In the genomic region with DNA sequence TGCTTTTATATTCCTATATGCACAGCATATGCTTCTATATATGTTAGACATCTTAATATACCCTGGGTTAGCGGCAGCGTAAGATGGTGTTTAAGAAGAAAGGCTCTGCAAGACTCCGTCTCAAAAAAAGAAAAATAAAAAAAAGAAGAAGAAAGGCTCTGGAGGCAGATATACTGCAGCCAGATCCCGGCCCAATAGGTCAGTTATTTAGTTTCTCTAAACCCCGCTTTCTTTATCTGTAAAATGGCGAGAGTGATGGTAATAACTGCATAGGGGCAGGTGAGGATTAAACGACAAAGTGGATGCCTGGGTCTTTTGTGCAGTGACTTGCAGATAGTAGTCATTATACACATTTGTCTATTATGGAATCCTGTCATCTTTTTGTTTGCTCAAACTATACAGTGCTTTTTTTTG, we compare ENCODE assay signal across 13 cellular contexts.
"Had no signal": no experiment of that assay in that cellular context is flagged by ENCODE, and none has a peak within 500 bp of the region (broad histone marks: within the 10 kb centered on the region; RNA-seq: fewer than 3 reads in every experiment).

No MANE protein-coding gene starts in this region.

- DNase-seq: activated B cell treated with CpG ODN at 0.5 μM for 24 hours; activated naive CD8-positive, alpha-beta T cell treated with anti-CD3 and anti-CD28 coated beads for 36 hours; amygdala; caudate nucleus; hippocampal formation; mammary epithelial cell; naive thymus-derived CD8-positive, alpha-beta T cell; T-helper 2 cell had no signal

- H3K4me1 ChIP-seq: body of pancreas, suprapubic skin, upper lobe of right lung had no signal

- H3K27ac ChIP-seq: body of pancreas, skin epidermis, suprapubic skin, upper lobe of right lung had no signal

- H3K9me3 ChIP-seq: body of pancreas, suprapubic skin, upper lobe of right lung had no signal

- ATAC-seq: body of pancreas; naive thymus-derived CD8-positive, alpha-beta T cell had no signal

- H3K4me3 ChIP-seq: body of pancreas, mucosa of descending colon, skin epidermis, suprapubic skin, upper lobe of right lung had no signal

- H3K27me3 ChIP-seq: body of pancreas, suprapubic skin, upper lobe of right lung had no signal

- H3K36me3 ChIP-seq: suprapubic skin, upper lobe of right lung had no signal
